In the genomic region with DNA sequence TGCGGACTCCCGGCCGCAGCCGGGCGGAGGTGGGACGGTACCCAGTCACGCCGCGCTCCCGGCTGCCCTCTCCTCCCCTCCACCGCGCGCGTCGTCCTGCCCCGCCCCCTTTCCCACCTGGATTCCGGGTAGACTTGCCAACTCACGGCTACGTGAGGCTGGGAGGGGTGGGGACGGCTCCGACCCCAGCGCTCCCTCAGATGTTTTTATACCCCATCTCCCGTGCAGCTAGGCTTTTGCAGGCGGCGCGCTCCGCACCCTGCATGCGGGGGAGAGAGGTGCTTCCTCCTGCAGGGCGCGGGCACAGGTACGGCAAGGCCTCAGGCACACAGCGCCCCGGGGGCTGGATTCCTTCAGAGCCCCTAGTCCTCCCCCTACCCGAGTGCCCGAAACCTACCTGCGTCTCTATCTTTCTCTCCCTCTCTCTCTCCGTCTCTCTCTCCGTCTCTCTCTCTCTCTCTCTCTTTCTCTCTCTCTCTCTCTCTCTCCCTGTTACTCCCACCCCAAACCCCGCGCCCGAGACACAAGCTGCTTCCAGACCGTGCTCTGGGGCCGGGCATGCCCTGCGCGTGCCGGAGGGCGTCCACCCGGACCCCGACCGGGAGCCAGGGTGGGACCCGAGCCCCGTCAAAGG, we compare ENCODE assay signal across 8 cellular contexts. TPM values are rescaled to one million over a fixed set of nuclear protein-coding genes. Genes with fewer than 3 reads are reported as not detected.
DNase-seq lines count a peak whose midpoint lies in the region; ATAC-seq and TF ChIP-seq lines count a peak whose summit lies in the region.

No MANE protein-coding gene starts in this region.

- peak overlapping the region; percentile 20; the same call in 1 of the 2 replicates for H3K23ac ChIP-seq in IMR-90 (ENCODE audit: low read depth, low read length)

- H2BK5ac ChIP-seq in IMR-90 (ENCODE audit: low read depth, low read length, poor library complexity, severe bottlenecking), result no peak overlapping the region

- in situ Hi-C loops in IMR-90 (cut with MboI; ENCODE audit: low sequenced_read_pairs), result no loop called here

- H2BK20ac ChIP-seq in IMR-90 (ENCODE audit: low read depth, low read length), result no peak overlapping the region

- H2AK5ac ChIP-seq in IMR-90 (ENCODE audit: low read depth, low read length), result no peak overlapping the region

- H3K14ac ChIP-seq in IMR-90 (replicated peaks; ENCODE audit: low read depth, low read length), result no peak overlapping the region

- TF ChIP-seq RAD21 in IMR-90 (IDR thresholded peaks at IDR 0.05; ENCODE audit: low read length), result no peak

- dilution Hi-C loops in IMR-90 (cut with HindIII; ENCODE audit: low sequenced_read_pairs, unreplicated experiment), result no loop called here

- H3K79me1 ChIP-seq in IMR-90 (ENCODE audit: low read depth in 1 of 2, low read length in 2 of 2), result no peaks in the 10 kb centered on the region

- no peak for DNase-seq in IMR-90
- peak; percentile 51 for DNase-seq in activated naive CD4-positive, alpha-beta T cell treated with anti-CD3 and anti-CD28 coated beads, Interleukin-2, amount 50 U/mL, for 16 hours
- no peak for DNase-seq in NAMALWA (ENCODE audit: low spot score)
- no peak for DNase-seq in NCI-H82 treated with DMSO at 0.1 percent for 48 hours (lab: John Stamatoyannopoulos, UW; ENCODE audit: unreplicated experiment)

- no peak overlapping the region for H4K91ac ChIP-seq in IMR-90 (ENCODE audit: insufficient read depth, low read depth, low read length)

- H3K4me3 ChIP-seq in IMR-90 (ENCODE audit: insufficient read depth, low read depth, low read length) (peak overlapping the region; percentile 26; the same call in 1 of the 2 replicates), iPS-18a (ENCODE audit: low read length) (peak overlapping the region; percentile 54)

- POLR2A ChIA-PET in IMR-90 (lab: Charles Lee; ENCODE audit: unreplicated experiment), result no interaction called here

- TF ChIP-seq POLR2A in IMR-90 (IDR thresholded peaks at IDR 0.05; ENCODE audit: low read depth, low read length), result no peak

- H4K8ac ChIP-seq in IMR-90 (ENCODE audit: low read depth in 2 of 2, low read length in 2 of 2), result no peak overlapping the region

- CTCF ChIA-PET in IMR-90 (lab: Yijun Ruan, JAX), result no interaction called here

- H3K4me1 ChIP-seq in IMR-90 (ENCODE audit: control insufficient read depth, insufficient read depth, low read length) (peaks cover 5% of the 10 kb centered on the region; the same call in 1 of the 2 replicates), iPS-18a (ENCODE audit: control insufficient read depth, low read depth, low read length) (peaks cover 8% of the 10 kb centered on the region)

- peak overlapping the region; percentile 56 for H3K4me2 ChIP-seq in IMR-90 (ENCODE audit: low read depth, low read length)

- peaks cover 69% of the 10 kb centered on the region for H3K4me1 Mint-ChIP-seq in stimulated activated memory B cell treated with anti-CD40 and anti-IgM and Interleukin-4, amounts not matched to agents 10 μg/mL and 1 μg/mL and 100 μg/mL, for 72 hours

- no peaks in the 10 kb centered on the region for H3K9me3 Mint-ChIP-seq in stimulated activated memory B cell treated with anti-CD40 and anti-IgM and Interleukin-4, amounts not matched to agents 10 μg/mL and 1 μg/mL and 100 μg/mL, for 72 hours

- intact Hi-C loops in IMR-90 (cut with micrococcal nuclease), result no loop called here

- H2BK120ac ChIP-seq in IMR-90 (ENCODE audit: low read depth, low read length), result no peak overlapping the region

- ATAC-seq in IMR-90 (ENCODE audit: low read depth), result no peak
- peak; percentile 1 for ATAC-seq in stimulated activated memory B cell treated with anti-CD40 and anti-IgM and Interleukin-4, amounts not matched to agents 10 μg/mL and 1 μg/mL and 100 μg/mL, for 72 hours
- ATAC-seq in GM21360 (IDR thresholded peaks at IDR 0.05; ENCODE audit: unreplicated experiment), result no peak

- H4K20me1 ChIP-seq in IMR-90 (ENCODE audit: insufficient read depth, low read length), result peaks cover 6% of the 10 kb centered on the region; the same call in 1 of the 2 replicates

- H3K27ac ChIP-seq in 22Rv1, result peak overlapping the region; percentile 98
- H3K27ac ChIP-seq in IMR-90 (ENCODE audit: insufficient read depth, low read length), result no peak overlapping the region
- H3K27ac ChIP-seq in iPS-18a (ENCODE audit: low read length), result no peak overlapping the region

- H3K27me3 Mint-ChIP-seq in stimulated activated memory B cell treated with anti-CD40 and anti-IgM and Interleukin-4, amounts not matched to agents 10 μg/mL and 1 μg/mL and 100 μg/mL, for 72 hours, result peaks cover 93% of the 10 kb centered on the region

- TF ChIP-seq CTCF in 22Rv1 (IDR thresholded peaks at IDR 0.05) (no peak), IMR-90 (conservative IDR thresholded peaks at IDR 0.05; ENCODE audit: low read depth, low read length) (no peak)

- H3K56ac ChIP-seq in IMR-90 (ENCODE audit: extremely low read depth, insufficient read depth, low read length), result no peak overlapping the region

- H4K5ac ChIP-seq in IMR-90 (ENCODE audit: low read depth, low read length), result no peak overlapping the region

- H2BK15ac ChIP-seq in IMR-90 (ENCODE audit: low read depth, low read length), result no peak overlapping the region

- H2AFZ ChIP-seq in IMR-90 (replicated peaks; ENCODE audit: low read length, poor library complexity), result peak overlapping the region; percentile 78

- H3K27me3 ChIP-seq in IMR-90 (ENCODE audit: control insufficient read depth, insufficient read depth, low read length) (peaks cover 65% of the 10 kb centered on the region), iPS-18a (ENCODE audit: control insufficient read depth, insufficient read depth, low read length) (peaks cover 89% of the 10 kb centered on the region)

- H3K9me3 ChIP-seq in IMR-90 (ENCODE audit: control insufficient read depth, insufficient read depth, low read length) (no peaks in the 10 kb centered on the region), iPS-18a (ENCODE audit: control insufficient read depth, low read depth, low read length) (no peaks in the 10 kb centered on the region)

- no peaks in the 10 kb centered on the region for H3K36me3 Mint-ChIP-seq in stimulated activated memory B cell treated with anti-CD40 and anti-IgM and Interleukin-4, amounts not matched to agents 10 μg/mL and 1 μg/mL and 100 μg/mL, for 72 hours

- H2AK9ac ChIP-seq in IMR-90 (replicated peaks; ENCODE audit: low read depth, low read length, poor library complexity), result peak overlapping the region; percentile 70

- H3K4me3 Mint-ChIP-seq in stimulated activated memory B cell treated with anti-CD40 and anti-IgM and Interleukin-4, amounts not matched to agents 10 μg/mL and 1 μg/mL and 100 μg/mL, for 72 hours, result peak overlapping the region; percentile 75

- WGBS in IMR-90 (ENCODE audit: extremely low coverage in 2 of 2, insufficient read length in 1 of 2), 2 experiments, result 0% methylated on average over 8 of the region's 52 CpGs; no CpG with 5 or more reads in 1 of the 2 experiments

- no peak overlapping the region for H3K9ac ChIP-seq in IMR-90 (ENCODE audit: low read depth, low read length)
- peak overlapping the region; percentile 17 for H3K9ac ChIP-seq in iPS-18a (ENCODE audit: low read length)

- H3K18ac ChIP-seq in IMR-90 (ENCODE audit: low read depth, low read length), result no peak overlapping the region

- no peaks in the 10 kb centered on the region for H3K9me1 ChIP-seq in IMR-90 (ENCODE audit: insufficient read depth, low read length)

- H3K4ac ChIP-seq in IMR-90 (ENCODE audit: low read depth, low read length), result peak overlapping the region; percentile 10; the same call in 1 of the 2 replicates

- no TSS peak for BruUV-seq in IMR-90 (replicated peaks; lab: Mats Ljungman, UMichigan)

- H3K36me3 ChIP-seq in IMR-90 (ENCODE audit: control insufficient read depth, insufficient read depth, low read length), result no peaks in the 10 kb centered on the region
- H3K36me3 ChIP-seq in iPS-18a (ENCODE audit: control insufficient read depth, low read depth, low read length), result no peaks in the 10 kb centered on the region

- peak overlapping the region; percentile 49 for H3K27ac Mint-ChIP-seq in stimulated activated memory B cell treated with anti-CD40 and anti-IgM and Interleukin-4, amounts not matched to agents 10 μg/mL and 1 μg/mL and 100 μg/mL, for 72 hours

TF ChIP-seq in IMR-90, 13 proteins besides CTCF, POLR2A, EP300 and RAD21 (continues in another document):
- TF ChIP-seq FOS (IDR thresholded peaks at IDR 0.05; ENCODE audit: low read depth, low read length) (no peak), MAZ (IDR thresholded peaks at IDR 0.05; ENCODE audit: borderline replicate concordance, low read depth, low read length) (no peak), SMC3 (IDR thresholded peaks at IDR 0.05; ENCODE audit: low read depth, low read length) (no peak), CEBPB (IDR thresholded peaks at IDR 0.05; ENCODE audit: low read depth, low read length) (no peak), RFX5 (IDR thresholded peaks at IDR 0.05; ENCODE audit: low read depth, low read length) (no peak), NFE2L2 (IDR thresholded peaks at IDR 0.05; ENCODE audit: low read depth, low read length) (no peak), MXI1 (IDR thresholded peaks at IDR 0.05; ENCODE audit: borderline replicate concordance, low read depth, low read length) (no peak), MAFK (IDR thresholded peaks at IDR 0.05; ENCODE audit: low read depth, low read length) (no peak), BHLHE40 (IDR thresholded peaks at IDR 0.05; ENCODE audit: low read depth, low read length) (no peak)
- TF ChIP-seq, protein P1, sequence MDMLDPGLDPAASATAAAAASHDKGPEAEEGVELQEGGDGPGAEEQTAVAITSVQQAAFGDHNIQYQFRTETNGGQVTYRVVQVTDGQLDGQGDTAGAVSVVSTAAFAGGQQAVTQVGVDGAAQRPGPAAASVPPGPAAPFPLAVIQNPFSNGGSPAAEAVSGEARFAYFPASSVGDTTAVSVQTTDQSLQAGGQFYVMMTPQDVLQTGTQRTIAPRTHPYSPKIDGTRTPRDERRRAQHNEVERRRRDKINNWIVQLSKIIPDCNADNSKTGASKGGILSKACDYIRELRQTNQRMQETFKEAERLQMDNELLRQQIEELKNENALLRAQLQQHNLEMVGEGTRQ (IDR thresholded peaks at IDR 0.05; ENCODE audit: low read depth, low read length), result no peak
- TF ChIP-seq, protein P2, sequence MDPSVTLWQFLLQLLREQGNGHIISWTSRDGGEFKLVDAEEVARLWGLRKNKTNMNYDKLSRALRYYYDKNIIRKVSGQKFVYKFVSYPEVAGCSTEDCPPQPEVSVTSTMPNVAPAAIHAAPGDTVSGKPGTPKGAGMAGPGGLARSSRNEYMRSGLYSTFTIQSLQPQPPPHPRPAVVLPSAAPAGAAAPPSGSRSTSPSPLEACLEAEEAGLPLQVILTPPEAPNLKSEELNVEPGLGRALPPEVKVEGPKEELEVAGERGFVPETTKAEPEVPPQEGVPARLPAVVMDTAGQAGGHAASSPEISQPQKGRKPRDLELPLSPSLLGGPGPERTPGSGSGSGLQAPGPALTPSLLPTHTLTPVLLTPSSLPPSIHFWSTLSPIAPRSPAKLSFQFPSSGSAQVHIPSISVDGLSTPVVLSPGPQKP (IDR thresholded peaks at IDR 0.05; ENCODE audit: borderline replicate concordance, low read depth, low read length), result no peak

RNA-seq across cellular contexts. Expression of a gene that starts 1.9 kb away (rescaled TPM):
- total RNA-seq in IMR-90 (2012; rRNA removed), result not detected in 2 replicates
- polyA plus RNA-seq in IMR-90 (2012; rRNA removed), result 0.07 and 0.09 TPM in 2 replicates
- 0.09 and 0.10 TPM in 2 replicates for polyA plus RNA-seq in IMR-90 (2012; cell fraction: cytosol; rRNA removed)
- 0.06 and 0.09 TPM in 2 replicates for polyA plus RNA-seq in IMR-90 (2012; cell fraction: nucleus; rRNA removed; ENCODE audit: low replicate concordance)
